8 cellular contexts compared by ENCODE assay signal in genomic region chr20:46013826-46014516, GRCh38. TPM values are rescaled to one million over a fixed set of nuclear protein-coding genes. Genes with fewer than 3 reads are reported as not detected.
DNase-seq lines count a peak whose midpoint lies in the region; ATAC-seq and TF ChIP-seq lines count a peak whose summit lies in the region.

No MANE protein-coding gene starts in this region.

- H3K4ac ChIP-seq in mesendoderm (ENCODE audit: low read depth, low read length): no peak overlapping the region

- no peak overlapping the region for H3K4me3 ChIP-seq in mesendoderm (ENCODE audit: low read length)

- no peak overlapping the region for H2BK120ac ChIP-seq in mesendoderm (ENCODE audit: low read depth, low read length)

- peak overlapping the region; percentile 71 for H3K9ac ChIP-seq in mesendoderm (ENCODE audit: low read length)

- H3K27me3 Mint-ChIP-seq in stimulated activated naive B cell treated with anti-CD40 and anti-IgM and Interleukin-4, amounts not matched to agents 10 μg/mL and 1 μg/mL and 100 μg/mL, for 72 hours: peaks cover 55 to 72% of the 10 kb centered on the region in 2 donors

- peak; percentile 71 for ATAC-seq in HG03354 (IDR thresholded peaks at IDR 0.05; ENCODE audit: poor library complexity, severe bottlenecking, unreplicated experiment)
- peak; percentile 87 to 91 for ATAC-seq in stimulated activated naive B cell treated with anti-CD40 and anti-IgM and Interleukin-4, amounts not matched to agents 10 μg/mL and 1 μg/mL and 100 μg/mL, for 72 hours (replicated peaks)

- WGBS in mesendoderm (ENCODE audit: extremely low coverage, insufficient coverage, low lambda C conversion rate): no CpG with 5 or more reads among the region's 67 CpGs

- peaks cover 6 to 8% of the 10 kb centered on the region in 2 donors for H3K9me3 Mint-ChIP-seq in stimulated activated naive B cell treated with anti-CD40 and anti-IgM and Interleukin-4, amounts not matched to agents 10 μg/mL and 1 μg/mL and 100 μg/mL, for 72 hours

- H2BK15ac ChIP-seq in mesendoderm (replicated peaks; ENCODE audit: low read depth): no peak overlapping the region

- H3K4me1 ChIP-seq in mesendoderm (ENCODE audit: control insufficient read depth, low read depth, low read length): peaks cover 2% of the 10 kb centered on the region

- H2BK5ac ChIP-seq in mesendoderm (ENCODE audit: low read length): no peak overlapping the region

- H3K36me3 Mint-ChIP-seq in stimulated activated naive B cell treated with anti-CD40 and anti-IgM and Interleukin-4, amounts not matched to agents 10 μg/mL and 1 μg/mL and 100 μg/mL, for 72 hours: peaks cover 6 to 7% of the 10 kb centered on the region in 2 donors

- DNase-seq in NCI-H510A treated with DMSO at 0.1 percent for 48 hours (lab: John Stamatoyannopoulos, UW): peak; percentile 90
- peak; percentile 81 for DNase-seq in activated CD4-positive, alpha-beta T cell treated with anti-CD3 and anti-CD28 coated beads for 48 hours
- peak; percentile 71 for DNase-seq in dermis blood vessel endothelial cell
- peak; percentile 97 for DNase-seq in mesendoderm
- DNase-seq in stimulated activated naive B cell treated with anti-CD40 and anti-IgM and Interleukin-4, amounts not matched to agents 10 μg/mL and 1 μg/mL and 100 μg/mL, for 72 hours: peak; percentile 59
- no peak for DNase-seq in occipital lobe (lab: John Stamatoyannopoulos, UW)

- no peak overlapping the region for H2AK5ac ChIP-seq in mesendoderm (ENCODE audit: low read length)

- H3K27ac Mint-ChIP-seq in stimulated activated naive B cell treated with anti-CD40 and anti-IgM and Interleukin-4, amounts not matched to agents 10 μg/mL and 1 μg/mL and 100 μg/mL, for 72 hours: no peak overlapping the region

- no peaks in the 10 kb centered on the region for H3K27me3 ChIP-seq in mesendoderm (ENCODE audit: insufficient read depth, low read length, poor library complexity)

- peak; percentile 77 for TF ChIP-seq CTCF in GM12873 (IDR thresholded peaks at IDR 0.05; ENCODE audit: insufficient read depth, low read depth, low read length, missing control alignments)

- H3K4me1 Mint-ChIP-seq in stimulated activated naive B cell treated with anti-CD40 and anti-IgM and Interleukin-4, amounts not matched to agents 10 μg/mL and 1 μg/mL and 100 μg/mL, for 72 hours: peaks cover 46 to 62% of the 10 kb centered on the region in 2 donors

- peak overlapping the region; percentile 67 for H3K4me2 ChIP-seq in mesendoderm (ENCODE audit: low read length)

- no peak overlapping the region for H3K27ac ChIP-seq in mesendoderm (ENCODE audit: low read depth, low read length)

- no peak overlapping the region for H4K8ac ChIP-seq in mesendoderm (ENCODE audit: low read depth, low read length)

- H3K79me2 ChIP-seq in mesendoderm (ENCODE audit: control insufficient read depth, insufficient read depth, low read length): no peaks in the 10 kb centered on the region

- peak overlapping the region; percentile 10 for H3K18ac ChIP-seq in mesendoderm (ENCODE audit: low read length)

- H3K4me3 Mint-ChIP-seq in stimulated activated naive B cell treated with anti-CD40 and anti-IgM and Interleukin-4, amounts not matched to agents 10 μg/mL and 1 μg/mL and 100 μg/mL, for 72 hours: peak overlapping the region; percentile 71 to 74

- H3K23ac ChIP-seq in mesendoderm (ENCODE audit: low read length): no peak overlapping the region

- no peaks in the 10 kb centered on the region for H3K36me3 ChIP-seq in mesendoderm (ENCODE audit: control insufficient read depth, insufficient read depth, low read length)

- H4K5ac ChIP-seq in mesendoderm (ENCODE audit: low read length): no peak overlapping the region

- H3K79me1 ChIP-seq in mesendoderm (ENCODE audit: low read length): no peaks in the 10 kb centered on the region

- peak overlapping the region; percentile 88 for H3K56ac ChIP-seq in mesendoderm (ENCODE audit: low read length)

RNA-seq across cellular contexts. Expression of gene MMP9, which starts 5.3 kb away (rescaled TPM):
- total RNA-seq in dermis blood vessel endothelial cell (not detected in 2 replicates), occipital lobe (not detected)
- polyA plus RNA-seq in mesendoderm (2013, experiment 1 of 2): 6.3 TPM
- polyA plus RNA-seq in mesendoderm (2013, experiment 2 of 2): 6.2 TPM

RNA-seq across cellular contexts. Expression of gene SLC12A5, which starts 15.0 kb away (rescaled TPM):
- 0.17 and 0.47 TPM in 2 replicates for total RNA-seq in dermis blood vessel endothelial cell
- polyA plus RNA-seq in mesendoderm (2013, experiment 1 of 2): 20.5 TPM
- polyA plus RNA-seq in mesendoderm (2013, experiment 2 of 2): 21.4 TPM
- 19.2 TPM for total RNA-seq in occipital lobe

RNA-seq across cellular contexts. Expression of gene ZNF335, which starts 42.0 kb away (rescaled TPM):
- total RNA-seq in dermis blood vessel endothelial cell: 14.8 and 17.4 TPM in 2 replicates
- 10.9 TPM for polyA plus RNA-seq in mesendoderm (2013, experiment 1 of 2)
- polyA plus RNA-seq in mesendoderm (2013, experiment 2 of 2): 10.4 TPM
- total RNA-seq in occipital lobe: 13.9 TPM

Comparison
In these comparisons a context has a peak if more than half of its experiments do, and no peak if none do; other contexts are left out.
1. RNA of gene SLC12A5, which starts 15.0 kb away (total RNA-seq): 19.2 TPM in occipital lobe (single experiment); 0.17 to 0.47 TPM in dermis blood vessel endothelial cell; every median in the first group is over 10 times any median in the second.